In genomic region chr11:46363031-46363407, GRCh38 we compare ENCODE assay signal across 8 cellular contexts. TPM values are rescaled to one million over a fixed set of nuclear protein-coding genes. Genes with fewer than 3 reads are reported as not detected.
DNase-seq lines count a peak whose midpoint lies in the region; ATAC-seq and TF ChIP-seq lines count a peak whose summit lies in the region.

No MANE protein-coding gene starts in this region.

- intact Hi-C loops in CD8-positive, alpha-beta T cell (cut with DNase I, micrococcal nuclease), result no loop called here

- H3K36me3 Mint-ChIP-seq in CD8-positive, alpha-beta T cell, result peaks cover 28% of the 10 kb centered on the region
- peaks cover 27% of the 10 kb centered on the region for H3K36me3 Mint-ChIP-seq in central memory CD8-positive, alpha-beta T cell (ENCODE audit: insufficient read depth)

- H3K9me3 Mint-ChIP-seq in CD8-positive, alpha-beta T cell, result no peaks in the 10 kb centered on the region
- no peaks in the 10 kb centered on the region for H3K9me3 Mint-ChIP-seq in central memory CD8-positive, alpha-beta T cell

- peaks cover 72% of the 10 kb centered on the region for H3K4me1 ChIP-seq in CD8-positive, alpha-beta T cell (ENCODE audit: insufficient read depth, low read length)
- H3K4me1 ChIP-seq in lung (ENCODE audit: control insufficient read depth in 2 of 2, insufficient read depth in 2 of 2, low read length in 2 of 2), result peaks cover 4 to 32% of the 10 kb centered on the region in 2 donors

- POLR2A ChIA-PET in CD8-positive, alpha-beta T cell (lab: Charles Lee), result interaction anchor here (0.6 to 3.6 kb wide), 4 partner anchors 14 to 34 kb away, joined by 3 to 32 read pairs (median 4); partner anchors contain the start of gene DGKZ

- peaks cover 61% of the 10 kb centered on the region for H3K4me1 Mint-ChIP-seq in CD8-positive, alpha-beta T cell (ENCODE audit: low read depth)
- H3K4me1 Mint-ChIP-seq in central memory CD8-positive, alpha-beta T cell, result peaks cover 56% of the 10 kb centered on the region

- TF ChIP-seq CTCF in CD8-positive, alpha-beta T cell (IDR thresholded peaks at IDR 0.05), result no peak
- TF ChIP-seq CTCF in lung (IDR thresholded peaks at IDR 0.05; ENCODE audit: control extremely low read depth, extremely low read depth), result no peak

- no peak overlapping the region for H3K4me3 ChIP-seq in CD8-positive, alpha-beta T cell (ENCODE audit: low read depth, low read length)
- no peak overlapping the region for H3K4me3 ChIP-seq in lung

- H3K27me3 Mint-ChIP-seq in CD8-positive, alpha-beta T cell (ENCODE audit: low read depth), result no peaks in the 10 kb centered on the region
- no peaks in the 10 kb centered on the region for H3K27me3 Mint-ChIP-seq in central memory CD8-positive, alpha-beta T cell

- no peaks in the 10 kb centered on the region for H3K9me3 ChIP-seq in CD8-positive, alpha-beta T cell (ENCODE audit: low read length)
- no peaks in the 10 kb centered on the region for H3K9me3 ChIP-seq in lung (ENCODE audit: control insufficient read depth in 2 of 2, insufficient read depth in 1 of 2, low read length in 1 of 2)

- peak in 1 of 7 experiments; percentile 21 for DNase-seq in CD8-positive, alpha-beta T cell
- peak; percentile 67 for DNase-seq in NOMO-1 treated with dmso at 0.1 percent for 144 hours (lab: John Stamatoyannopoulos, UW; ENCODE audit: unreplicated experiment)
- DNase-seq in central memory CD8-positive, alpha-beta T cell (ENCODE audit: low spot score in 2 of 2), result no peak
- peak; percentile 64 for DNase-seq in lung (ENCODE audit: low spot score)
- peak; percentile 79 for DNase-seq in ureter (ENCODE audit: low spot score)
- DNase-seq in HuH-7 (ENCODE audit: low spot score), result no peak
- DNase-seq in stimulated activated CD4-positive, alpha-beta T cell treated with anti-CD3 and anti-CD28 coated beads, Interleukin-15, amount 100 ng/mL, for 24 hours, result no peak

- no peaks in the 10 kb centered on the region for H3K27me3 ChIP-seq in CD8-positive, alpha-beta T cell (ENCODE audit: insufficient read depth, low read length)
- H3K27me3 ChIP-seq in lung (ENCODE audit: control insufficient read depth, insufficient read depth), result no peaks in the 10 kb centered on the region

- peaks cover 15% of the 10 kb centered on the region for H3K36me3 ChIP-seq in CD8-positive, alpha-beta T cell (ENCODE audit: insufficient read depth, low read length)
- peaks cover 0 to 8% of the 10 kb centered on the region in 2 donors for H3K36me3 ChIP-seq in lung (ENCODE audit: control insufficient read depth in 2 of 2, insufficient read depth in 2 of 2, low read length in 2 of 2)

- peak overlapping the region; percentile 81 for H3K4me3 Mint-ChIP-seq in CD8-positive, alpha-beta T cell
- peak overlapping the region; percentile 81 for H3K4me3 Mint-ChIP-seq in central memory CD8-positive, alpha-beta T cell

- peak overlapping the region; percentile 70 for H3K27ac ChIP-seq in CD8-positive, alpha-beta T cell (ENCODE audit: low read depth, low read length)
- peak overlapping the region; percentile 73 to 88 for H3K27ac ChIP-seq in lung (ENCODE audit: low read depth in 1 of 2, low read length in 1 of 2)

- no peak for ATAC-seq in CD8-positive, alpha-beta T cell
- ATAC-seq in central memory CD8-positive, alpha-beta T cell (replicated peaks; ENCODE audit: extremely low read depth, poor library complexity, severe bottlenecking), result no peak
- peak; percentile 41 for ATAC-seq in lung (ENCODE audit: insufficient read depth, low FRiP score)
- ATAC-seq in HG02623 (IDR thresholded peaks at IDR 0.05; ENCODE audit: unreplicated experiment), result no peak

- peak overlapping the region; percentile 83 for H3K27ac Mint-ChIP-seq in CD8-positive, alpha-beta T cell
- H3K27ac Mint-ChIP-seq in central memory CD8-positive, alpha-beta T cell (ENCODE audit: low read depth), result peak overlapping the region; percentile 87

- CTCF ChIA-PET in CD8-positive, alpha-beta T cell (lab: Charles Lee), result interaction anchor here (1.1 to 17.4 kb wide), 2 partner anchors 13 to 124 kb away, joined by 3 to 412 read pairs; partner anchors contain the start of gene DGKZ

- WGBS in lung, 2 donors, result 40 to 46% methylated on average over 9 of the region's 9 CpGs

RNA-seq across cellular contexts. Expression of gene DGKZ, which starts 15.8 kb away (rescaled TPM):
- total RNA-seq in CD8-positive, alpha-beta T cell, result 100 to 1,000 TPM; 131 to 135 TPM
- 10 to 100 TPM; 33.3 to 63.2 TPM for total RNA-seq in lung
- 10 to 100 TPM; 42.2 to 46.0 TPM for polyA plus RNA-seq in lung
- 76.3 TPM for total RNA-seq in ureter

RNA-seq across cellular contexts. Expression of gene MDK, which starts 18.4 kb away (rescaled TPM):
- total RNA-seq in CD8-positive, alpha-beta T cell, result 1 to 10 TPM; 3.6 TPM
- 100 to 1,000 TPM in 1 of 2 donors, 10 to 100 TPM in 1; 52.1 to 134 TPM for total RNA-seq in lung
- 10 to 100 TPM; 26.9 to 30.9 TPM for polyA plus RNA-seq in lung
- total RNA-seq in ureter, result 105 TPM

RNA-seq across cellular contexts. Expression of gene CHRM4, which starts 28.6 kb away (rescaled TPM):
- 1 to 10 TPM; 2.9 to 4.1 TPM for total RNA-seq in CD8-positive, alpha-beta T cell
- total RNA-seq in lung, result under 1 TPM in 1 of 2 donors, not detected in 1; 0.28 TPM
- polyA plus RNA-seq in lung, result under 1 TPM; 0.05 to 0.10 TPM
- total RNA-seq in ureter, result not detected

Comparison
In these comparisons a context has a peak if more than half of its experiments do, and no peak if none do; other contexts are left out.
1. DNase-seq: peak in NOMO-1 treated with dmso at 0.1 percent for 144 hours (single experiment), lung (single experiment) and ureter (single experiment); none in central memory CD8-positive, alpha-beta T cell (0 of 2), HuH-7 (single experiment) and stimulated activated CD4-positive, alpha-beta T cell treated with anti-CD3 and anti-CD28 coated beads, Interleukin-15, amount 100 ng/mL, for 24 hours (single experiment).
2. RNA of gene MDK, which starts 18.4 kb away (total RNA-seq): 52.1 to 134 TPM in lung and 105 TPM in ureter (single experiment); 3.6 TPM in CD8-positive, alpha-beta T cell; every median in the first group is over 10 times any median in the second.